In genomic region chr3:141071681-141072260, GRCh38 we compare ENCODE assay signal across 2 cellular contexts.
TF ChIP-seq lines count a peak whose summit lies in the region.

No MANE protein-coding gene starts in this region.

TF ChIP-seq in SK-N-SH, 30 proteins besides CTCF, POLR2A, EP300 and RAD21:
- TF ChIP-seq ZBTB33 (IDR thresholded peaks at IDR 0.05; ENCODE audit: borderline replicate concordance, low read depth) (no peak), IRF3 (IDR thresholded peaks at IDR 0.05; ENCODE audit: low read depth, low read length) (no peak), SIN3A (IDR thresholded peaks at IDR 0.05; ENCODE audit: borderline replicate concordance, low read depth, low read length) (no peak), USF2 (IDR thresholded peaks at IDR 0.05; ENCODE audit: borderline replicate concordance, low read depth, low read length) (no peak), NFIC (IDR thresholded peaks at IDR 0.05; ENCODE audit: borderline replicate concordance) (no peak), MEF2A (IDR thresholded peaks at IDR 0.05; ENCODE audit: borderline replicate concordance, low read depth) (no peak), REST (IDR thresholded peaks at IDR 0.05; ENCODE audit: low read depth, low read length) (no peak), RCOR1 (IDR thresholded peaks at IDR 0.05; ENCODE audit: low read length) (no peak)

TF ChIP-seq in SK-N-SH treated with all-trans-retinoic acid at 6 μM for 48 hours, 23 proteins besides CTCF, POLR2A, EP300 and RAD21 (continued from another document):
- no peak for TF ChIP-seq TSHZ2 (CRISPR knock-in tag; IDR thresholded peaks at IDR 0.05)
- no peak for TF ChIP-seq BACH2 (CRISPR knock-in tag; IDR thresholded peaks at IDR 0.05; ENCODE audit: borderline replicate concordance)
- TF ChIP-seq CREB5 (CRISPR knock-in tag; IDR thresholded peaks at IDR 0.05; ENCODE audit: low read depth): no peak
- no peak for TF ChIP-seq RARB (CRISPR knock-in tag; IDR thresholded peaks at IDR 0.05)
- TF ChIP-seq ISL1 (CRISPR knock-in tag; IDR thresholded peaks at IDR 0.05): no peak
- no peak for TF ChIP-seq GLIS3 (CRISPR knock-in tag; IDR thresholded peaks at IDR 0.05)
- TF ChIP-seq ZFP3 (CRISPR knock-in tag; IDR thresholded peaks at IDR 0.05): no peak
